In genomic region chr6:160992323-160993314, GRCh38 we compare ENCODE assay signal across 1 cellular context.
TF ChIP-seq lines count a peak whose summit lies in the region.

No MANE protein-coding gene starts in this region.

TF ChIP-seq in K562, 482 proteins besides CTCF, POLR2A, EP300 and RAD21 (continued from another document and continues in another):
- TF ChIP-seq CBX3 (IDR thresholded peaks at IDR 0.05; ENCODE audit: borderline replicate concordance in 1 of 2, low read length in 2 of 2) (peak in 1 of 2 experiments; percentile 64; a peak in 1 of 3 replicates), ETV1 (tag; conservative IDR thresholded peaks at IDR 0.05; ENCODE audit: low read depth) (no peak), ZNF277 (CRISPR knock-in tag; IDR thresholded peaks at IDR 0.05; ENCODE audit: borderline replicate concordance) (no peak), TSHZ1 (CRISPR knock-in tag; IDR thresholded peaks at IDR 0.05) (no peak), FOXJ3 (CRISPR knock-in tag; IDR thresholded peaks at IDR 0.05) (no peak), ZNF395 (CRISPR knock-in tag; IDR thresholded peaks at IDR 0.05) (no peak), ZNF445 (CRISPR knock-in tag; IDR thresholded peaks at IDR 0.05; ENCODE audit: low read depth) (no peak), THRAP3 (IDR thresholded peaks at IDR 0.05; ENCODE audit: borderline replicate concordance) (peak; percentile 82; the same call in 1 of the 2 replicates), CTCFL (IDR thresholded peaks at IDR 0.05; ENCODE audit: borderline replicate concordance, insufficient read depth, low read depth, low read length, poor library complexity, severe bottlenecking) (no peak), ZFP36 (IDR thresholded peaks at IDR 0.05; ENCODE audit: low read depth, low read length, partially characterized antibody) (no peak), USF2 (CRISPR knock-in tag; IDR thresholded peaks at IDR 0.05) (no peak), ZNF263 (CRISPR knock-in tag; IDR thresholded peaks at IDR 0.05; ENCODE audit: borderline replicate concordance) (no peak), SIRT6 (IDR thresholded peaks at IDR 0.05; ENCODE audit: low read depth, low read length) (no peak), SIX5 (IDR thresholded peaks at IDR 0.05; ENCODE audit: borderline replicate concordance in 1 of 2, insufficient read depth in 1 of 2, low read depth in 1 of 2, low read length in 2 of 2) (no peak), MAFK (IDR thresholded peaks at IDR 0.05; ENCODE audit: low read length) (no peak), STAT5A (IDR thresholded peaks at IDR 0.05; ENCODE audit: borderline replicate concordance, low read length) (no peak), MYNN (IDR thresholded peaks at IDR 0.05) (peak; percentile 56; the same call in 1 of the 2 replicates), MYNN (CRISPR knock-in tag; IDR thresholded peaks at IDR 0.05) (no peak), CHCHD3 (CRISPR knock-in tag; IDR thresholded peaks at IDR 0.05) (no peak), ZNF232 (CRISPR knock-in tag; IDR thresholded peaks at IDR 0.05) (0 out of 2 replicates have a peak, but pooled peaks have one; percentile 19), TSC22D4 (tag; IDR thresholded peaks at IDR 0.05) (0 out of 2 replicates have a peak, but pooled peaks have one; percentile 43), ARID3A (IDR thresholded peaks at IDR 0.05; ENCODE audit: borderline replicate concordance, low read depth, low read length) (peak; percentile 88), AFF1 (IDR thresholded peaks at IDR 0.05; ENCODE audit: low read depth in 1 of 2, partially characterized antibody in 2 of 2) (peak; percentile 61 to 75), ADNP (tag; IDR thresholded peaks at IDR 0.05) (no peak), SRSF1 (IDR thresholded peaks at IDR 0.05; ENCODE audit: low read depth, low read length) (no peak), EWSR1 (IDR thresholded peaks at IDR 0.05; ENCODE audit: borderline replicate concordance, low read depth, partially characterized antibody) (no peak), L3MBTL2 (IDR thresholded peaks at IDR 0.05) (no peak), TAF1 (IDR thresholded peaks at IDR 0.05; ENCODE audit: control insufficient read depth, extremely low read depth, insufficient read depth, low read length, severe bottlenecking) (peak; percentile 54), TRIM25 (IDR thresholded peaks at IDR 0.05; ENCODE audit: borderline replicate concordance) (no peak), POLR2G (IDR thresholded peaks at IDR 0.05; ENCODE audit: low read depth, low read length) (peak; percentile 54; the same call in 1 of the 2 replicates), ZNF592 (IDR thresholded peaks at IDR 0.05) (0 out of 2 replicates have a peak, but pooled peaks have one; percentile 47)
